10 cellular contexts compared by ENCODE assay signal in genomic region chr6:25359191-25359861, GRCh38.
DNase-seq lines count a peak whose midpoint lies in the region; ATAC-seq and TF ChIP-seq lines count a peak whose summit lies in the region.
"Had no signal": no experiment of that assay in that cellular context is flagged by ENCODE, and none has a peak within 500 bp of the region (broad histone marks: within the 10 kb centered on the region; RNA-seq: fewer than 3 reads in every experiment).

No MANE protein-coding gene starts in this region.

- H3K27ac ChIP-seq in ACC112 (ENCODE audit: low read depth, low read length) (peak overlapping the region; percentile 63), endodermal cell (ENCODE audit: low read depth, low read length) (no peak overlapping the region), mucosa of rectum (ENCODE audit: low read depth in 2 of 2, low read length in 2 of 2) (peak overlapping the region; percentile 10 to 36)
- H3K27ac ChIP-seq: ovary had no signal

- DNase-seq in LHCN-M2 (ENCODE audit: low read depth) (peak; percentile 71), endodermal cell (peak; percentile 45), natural killer cell (no peak), ecto neural progenitor cell (ENCODE audit: low spot score) (no peak), SKM-1 treated with dmso at 0.1 percent for 144 hours (lab: John Stamatoyannopoulos, UW; ENCODE audit: unreplicated experiment) (no peak), GM19238 (ENCODE audit: insufficient read length, low spot score) (no peak)

- H3K4me3 ChIP-seq in ACC112 (ENCODE audit: low read depth, low read length) (peak overlapping the region; percentile 30), endodermal cell (ENCODE audit: low read length) (no peak overlapping the region), mucosa of rectum (ENCODE audit: low read length in 2 of 2) (no peak overlapping the region)
- H3K4me3 ChIP-seq: ovary had no signal

- 83 to 87% methylated on average over 4 to 6 of the region's 6 CpGs for WGBS in endodermal cell (ENCODE audit: insufficient coverage in 1 of 2, insufficient read length in 1 of 2), 2 experiments

- peaks cover 30% of the 10 kb centered on the region for H3K4me1 ChIP-seq in ACC112 (ENCODE audit: control insufficient read depth, insufficient read depth, low read length, unreplicated experiment)
- peaks cover 12% of the 10 kb centered on the region for H3K4me1 ChIP-seq in endodermal cell (ENCODE audit: control insufficient read depth, insufficient read depth, low read length)
- peaks cover 0 to 14% of the 10 kb centered on the region in 2 donors for H3K4me1 ChIP-seq in mucosa of rectum (ENCODE audit: control insufficient read depth in 2 of 2, insufficient read depth in 2 of 2, low read length in 2 of 2)

- peaks cover 28% of the 10 kb centered on the region for H3K4me1 Mint-ChIP-seq in endodermal cell
- H3K4me1 Mint-ChIP-seq in natural killer cell, result no peaks in the 10 kb centered on the region

- H3K27ac Mint-ChIP-seq in endodermal cell (no peak overlapping the region), natural killer cell (no peak overlapping the region)

- H3K9me3 Mint-ChIP-seq in endodermal cell (no peaks in the 10 kb centered on the region), natural killer cell (no peaks in the 10 kb centered on the region)

- H3K36me3 Mint-ChIP-seq in endodermal cell (ENCODE audit: low read depth) (no peaks in the 10 kb centered on the region), natural killer cell (no peaks in the 10 kb centered on the region)

- TF ChIP-seq CTCF in endodermal cell (conservative IDR thresholded peaks at IDR 0.05) (no peak), natural killer cell (IDR thresholded peaks at IDR 0.05) (no peak)

- H2AFZ ChIP-seq in ACC112 (ENCODE audit: low read length, unreplicated experiment), result peak overlapping the region; percentile 57

- intact Hi-C loops in natural killer cell (cut with micrococcal nuclease), result no loop called here

- ATAC-seq in natural killer cell, result no peak
- ATAC-seq: Panc1 had no signal

- H3K27me3 Mint-ChIP-seq in endodermal cell (ENCODE audit: insufficient read depth) (no peaks in the 10 kb centered on the region), natural killer cell (ENCODE audit: low read depth in 2 of 2) (peaks cover 4 to 9% of the 10 kb centered on the region in 2 donors)

- H3K36me3 ChIP-seq in ACC112 (ENCODE audit: insufficient read depth, low read length), result no peaks in the 10 kb centered on the region
- H3K36me3 ChIP-seq in endodermal cell (ENCODE audit: control insufficient read depth, insufficient read depth, low read length), result no peaks in the 10 kb centered on the region
- H3K36me3 ChIP-seq in mucosa of rectum (ENCODE audit: control insufficient read depth in 2 of 2, insufficient read depth in 2 of 2, low read length in 2 of 2), result no peaks in the 10 kb centered on the region
- H3K36me3 ChIP-seq: ovary had no signal

- H3K9ac ChIP-seq in endodermal cell (ENCODE audit: extremely low read depth, low read length, poor library complexity, severe bottlenecking) (no peak overlapping the region), mucosa of rectum (ENCODE audit: low read depth in 1 of 2, low read length in 2 of 2) (peak overlapping the region in 1 of 2 donors; percentile 10)

- peaks cover 2% of the 10 kb centered on the region for H3K79me2 ChIP-seq in ACC112 (ENCODE audit: control insufficient read depth, insufficient read depth, low read length, unreplicated experiment)

- H3K27me3 ChIP-seq in ACC112 (ENCODE audit: insufficient read depth, low read length), result no peaks in the 10 kb centered on the region
- H3K27me3 ChIP-seq in endodermal cell (ENCODE audit: control insufficient read depth, insufficient read depth, low read length, poor library complexity, severe bottlenecking), result no peaks in the 10 kb centered on the region
- no peaks in the 10 kb centered on the region for H3K27me3 ChIP-seq in mucosa of rectum (ENCODE audit: control insufficient read depth in 2 of 2, insufficient read depth in 2 of 2, low read length in 2 of 2)
- H3K27me3 ChIP-seq: ovary had no signal

- no peak overlapping the region for H3K4me3 Mint-ChIP-seq in endodermal cell
- no peak overlapping the region for H3K4me3 Mint-ChIP-seq in natural killer cell

- H3K9me3 ChIP-seq in endodermal cell (ENCODE audit: control insufficient read depth, low read length) (no peaks in the 10 kb centered on the region), mucosa of rectum (ENCODE audit: control insufficient read depth in 2 of 2, low read length in 2 of 2) (no peaks in the 10 kb centered on the region)
- H3K9me3 ChIP-seq: ovary had no signal

Comparison
In these comparisons a context has a peak if more than half of its experiments do, and no peak if none do; other contexts are left out.
1. DNase-seq: peak in LHCN-M2 (single experiment) and endodermal cell (single experiment); none in natural killer cell (single experiment), ecto neural progenitor cell (single experiment), SKM-1 treated with dmso at 0.1 percent for 144 hours (single experiment) and GM19238 (single experiment).